Comparison of ENCODE assay signal across 8 cellular contexts in the genomic region with DNA sequence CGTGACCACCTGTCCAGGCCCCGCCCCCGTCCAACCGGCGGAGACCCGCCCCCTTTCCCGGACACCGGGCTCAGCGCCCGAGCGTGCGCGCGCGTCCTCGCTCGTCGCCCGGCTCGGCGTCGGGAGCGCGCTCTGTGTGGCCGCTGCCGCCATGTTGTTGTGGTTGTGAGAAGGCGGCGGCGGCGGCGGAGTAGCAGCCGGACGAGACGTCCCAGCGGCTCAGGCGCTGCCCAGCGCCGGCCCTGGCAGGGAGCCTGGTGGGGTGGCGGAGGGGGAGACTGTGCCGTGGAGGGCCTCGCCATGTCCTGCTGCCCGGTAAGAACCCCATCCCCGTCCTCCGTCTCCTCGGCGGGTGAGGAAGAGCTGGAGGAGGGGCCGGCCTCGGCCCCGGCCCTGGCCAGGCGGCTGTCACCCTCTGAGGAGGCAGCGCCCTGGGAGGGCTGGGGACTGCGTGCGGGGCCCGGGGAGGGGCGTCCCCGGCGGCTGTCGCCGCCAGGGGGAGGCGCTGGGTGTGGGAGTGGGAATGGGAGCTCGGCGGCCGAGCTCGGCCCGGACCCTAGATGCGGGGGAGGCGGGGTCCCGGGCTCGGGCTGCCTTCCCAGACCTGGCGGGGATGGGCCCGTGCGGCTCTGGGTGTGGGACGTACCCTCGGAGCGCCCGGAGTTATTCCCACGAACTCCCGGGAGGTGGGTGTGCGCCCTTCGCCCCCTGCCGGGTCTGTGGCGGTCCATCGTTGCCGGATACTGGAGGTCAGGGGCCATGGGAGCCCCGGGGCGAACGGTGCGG. TPM values are rescaled to one million over a fixed set of nuclear protein-coding genes. Genes with fewer than 3 reads are reported as not detected.
DNase-seq lines count a peak whose midpoint lies in the region; ATAC-seq, FAIRE-seq and TF ChIP-seq lines count a peak whose summit lies in the region.

A gene (plus strand): TSS at position 130 of the 786 bp plus-strand sequence. CDS start 87,886 bp downstream, outside the sequence.

- no TSS peak for BruUV-seq in endothelial cell of umbilical vein (replicated peaks; lab: Mats Ljungman, UMichigan)

- H3K9me2 ChIP-seq in OCI-LY1 (ENCODE audit: low read depth, low read length) = no peaks in the 10 kb centered on the region

- DNase-seq in CD14-positive monocyte (ENCODE audit: low spot score) (peak; percentile 93), HT-29 (ENCODE audit: low spot score) (peak; percentile 98), activated T-cell treated with anti-CD3 and anti-CD28 coated beads for 1 hour (ENCODE audit: low read depth) (peak; percentile 91), endothelial cell of umbilical vein (ENCODE audit: low read depth, low spot score) (peak; percentile 91)
- DNase-seq in stimulated activated CD8-positive, alpha-beta memory T cell treated with anti-CD3 and anti-CD28 coated beads, Interleukin-2, amount 100 ng/mL, for 48 hours (ENCODE audit: low read depth in 2 of 2) = peak; percentile 89 to 92

- H3K4me2 ChIP-seq in OCI-LY1 (ENCODE audit: low read length) (peak within 1 kb of the TSS; percentile 83), endothelial cell of umbilical vein (ENCODE audit: insufficient read depth, low read length) (peak within 1 kb of the TSS; percentile 82)

- H3K9me1 ChIP-seq in endothelial cell of umbilical vein (replicated peaks; ENCODE audit: control insufficient read depth, extremely low read depth, insufficient read depth, low read length) = no peaks in the 10 kb centered on the region

- H3K4me1 Mint-ChIP-seq in CD14-positive monocyte = peaks cover 7% of the 10 kb centered on the region

- FAIRE-seq in endothelial cell of umbilical vein (lab: Jason Lieb, UNC) = peak; percentile 78

- peak within 1 kb of the TSS; percentile 94 for H3K4me3 ChIP-seq in OCI-LY1 (ENCODE audit: low read depth, low read length, poor library complexity, severe bottlenecking)
- H3K4me3 ChIP-seq in endothelial cell of umbilical vein (replicated peaks in 1 of 3; ENCODE audit: insufficient read depth in 1 of 3, low read depth in 1 of 3, low read length in 3 of 3) = peak within 1 kb of the TSS; percentile 42 to 81 (median 59)
- peak within 1 kb of the TSS; percentile 98 for H3K4me3 ChIP-seq in mononuclear cell (ENCODE audit: low read length)

- H4K20me1 ChIP-seq in OCI-LY1 (ENCODE audit: insufficient read depth, low read length) = no peaks in the 10 kb centered on the region
- H4K20me1 ChIP-seq in endothelial cell of umbilical vein (replicated peaks; ENCODE audit: control insufficient read depth, extremely low read depth, insufficient read depth, low read length) = peaks cover 4% of the 10 kb centered on the region

- TF ChIP-seq POLR2A in endothelial cell of umbilical vein (IDR thresholded peaks at IDR 0.05; ENCODE audit: low read depth, low read length) = no peak

- peak; percentile 77 for ATAC-seq in GM19395 (IDR thresholded peaks at IDR 0.05; ENCODE audit: unreplicated experiment)

- H3K27ac ChIP-seq in OCI-LY1 (ENCODE audit: low read depth, low read length, poor library complexity, severe bottlenecking) (no peak within 1 kb of the TSS), endothelial cell of umbilical vein (ENCODE audit: insufficient read depth, low read depth, low read length) (peak within 1 kb of the TSS; percentile 58)

- CTCF ChIA-PET in endothelial cell of umbilical vein (lab: Charles Lee) = interaction anchor here (0.6 to 3.6 kb wide), 14 partner anchors 25 to 247 kb away, joined by 3 to 41 read pairs (median 3); no protein-coding TSS in a partner anchor

- POLR2A ChIA-PET in endothelial cell of umbilical vein (lab: Charles Lee) = interaction anchor here (0.7 to 1.4 kb wide), 2 partner anchors 24 to 122 kb away, joined by 3 to 6 read pairs; no protein-coding TSS in a partner anchor

- intact Hi-C loops in CD14-positive monocyte (cut with micrococcal nuclease) = loop anchor here (1.0 to 10.0 kb wide), 4 partner anchors 45 to 542 kb away; a partner anchor contains a TSS
- intact Hi-C loops in endothelial cell of umbilical vein (cut with micrococcal nuclease) = loop anchor here (1.0 to 10.0 kb wide), 4 partner anchors 45 to 202 kb away; a partner anchor contains a TSS

- H2AFZ ChIP-seq in OCI-LY1 (ENCODE audit: low read length) (no peak within 1 kb of the TSS), endothelial cell of umbilical vein (ENCODE audit: low read depth, low read length) (peak within 1 kb of the TSS; percentile 92)

- H3K9me3 ChIP-seq in OCI-LY1 (ENCODE audit: low read length) = 0 out of 2 replicates have a peak, but pooled peaks cover 2% of the 10 kb centered on the region
- H3K9me3 ChIP-seq in endothelial cell of umbilical vein (replicated peaks; ENCODE audit: control insufficient read depth, insufficient read depth, low read length) = no peaks in the 10 kb centered on the region
- H3K9me3 ChIP-seq in mononuclear cell (ENCODE audit: low read depth, low read length) = no peaks in the 10 kb centered on the region

- H3K27me3 ChIP-seq in OCI-LY1 (ENCODE audit: insufficient read depth, low read length) = no peaks in the 10 kb centered on the region
- no peaks in the 10 kb centered on the region for H3K27me3 ChIP-seq in endothelial cell of umbilical vein (ENCODE audit: control insufficient read depth in 2 of 2, insufficient read depth in 2 of 2, low read length in 2 of 2)
- H3K27me3 ChIP-seq in mononuclear cell (ENCODE audit: insufficient read depth, low read length) = no peaks in the 10 kb centered on the region

- no peaks in the 10 kb centered on the region for H3F3A ChIP-seq in OCI-LY1 (ENCODE audit: insufficient read depth, low read length)

- TF ChIP-seq CTCF in CD14-positive monocyte (IDR thresholded peaks at IDR 0.05) = peak; percentile 62
- TF ChIP-seq CTCF in OCI-LY1 (IDR thresholded peaks at IDR 0.05; ENCODE audit: low read length) = peak; percentile 41
- TF ChIP-seq CTCF in endothelial cell of umbilical vein (IDR thresholded peaks at IDR 0.05; ENCODE audit: extremely low read depth in 1 of 2, insufficient read depth in 1 of 2, low read depth in 1 of 2, low read length in 2 of 2) = peak; percentile 34 to 61

- H3K36me3 ChIP-seq in OCI-LY1 (ENCODE audit: insufficient read depth, low read length) (no peaks in the 10 kb centered on the region), endothelial cell of umbilical vein (ENCODE audit: control insufficient read depth in 2 of 2, extremely low read depth in 1 of 2, insufficient read depth in 2 of 2, low read length in 2 of 2) (no peaks in the 10 kb centered on the region)

- H3K4me1 ChIP-seq in OCI-LY1 (ENCODE audit: insufficient read depth, low read length, severe bottlenecking) (peaks cover 6% of the 10 kb centered on the region), endothelial cell of umbilical vein (ENCODE audit: control insufficient read depth, extremely low read depth, insufficient read depth, low read length) (peaks cover 4% of the 10 kb centered on the region), mononuclear cell (ENCODE audit: insufficient read depth, low read length) (peaks cover 43% of the 10 kb centered on the region)

- dilution Hi-C loops in endothelial cell of umbilical vein (cut with MboI; ENCODE audit: extremely low pct_ligation_motif_present, low sequenced_read_pairs) = no loop called here

- peaks cover 0 to 2% (median 0%) of the 10 kb centered on the region in 7 donors for H3K9me3 Mint-ChIP-seq in CD14-positive monocyte

- H3K9ac ChIP-seq in OCI-LY1 (ENCODE audit: low read length) (peak within 1 kb of the TSS; percentile 75), endothelial cell of umbilical vein (replicated peaks; ENCODE audit: extremely low read depth, insufficient read depth, low read length) (peak within 1 kb of the TSS; percentile 74)

- H3K27me3 Mint-ChIP-seq in CD14-positive monocyte (ENCODE audit: low read depth in 3 of 3) = peaks cover 0 to 5% (median 3%) of the 10 kb centered on the region in 3 donors

- H3K79me2 ChIP-seq in OCI-LY1 (ENCODE audit: insufficient read depth, low read length) (peaks cover 24% of the 10 kb centered on the region), endothelial cell of umbilical vein (ENCODE audit: control insufficient read depth, insufficient read depth, low read length) (peaks cover 41% of the 10 kb centered on the region)

- H3K36me3 Mint-ChIP-seq in CD14-positive monocyte = peaks cover 1 to 3% of the 10 kb centered on the region in 2 donors

- no peak within 1 kb of the TSS for H3K4me3 Mint-ChIP-seq in CD14-positive monocyte

- H3K27ac Mint-ChIP-seq in CD14-positive monocyte = peak within 1 kb of the TSS in 6 of 7 donors; percentile 85 to 95 (median 92)

TF ChIP-seq in endothelial cell of umbilical vein, 7 proteins besides CTCF, POLR2A, EP300 and RAD21:
- TF ChIP-seq FOS (IDR thresholded peaks at IDR 0.05; ENCODE audit: borderline replicate concordance, insufficient read depth, low read length) (no peak), POLR2AphosphoS5 (IDR thresholded peaks at IDR 0.05; ENCODE audit: insufficient read depth, low read depth, low read length) (peak; percentile 57)

RNA-seq across cellular contexts. Expression of the gene that starts here (rescaled TPM):
- polyA plus RNA-seq in CD14-positive monocyte (10 to 100 TPM; 23.4 to 30.2 TPM), endothelial cell of umbilical vein (34.3 and 36.5 TPM in 2 replicates)
- total RNA-seq in HT-29 (2014; rRNA removed; shearing (Covaris generic)) = 10.2 and 13.0 TPM in 2 replicates
- total RNA-seq in endothelial cell of umbilical vein (30.1 and 31.5 TPM in 2 replicates), mononuclear cell (79.0 TPM)
- 16.3 and 16.5 TPM in 2 replicates for polyA plus RNA-seq in endothelial cell of umbilical vein (2011; cell fraction: cytosol; rRNA removed)
- 128 and 129 TPM in 2 replicates for polyA plus RNA-seq in endothelial cell of umbilical vein (2011; cell fraction: nucleus; rRNA removed)
- polyA plus RNA-seq in endothelial cell of umbilical vein (2012) = 14.9 and 15.0 TPM in 2 replicates
- 69.8 and 81.1 TPM in 2 replicates for polyA minus RNA-seq in endothelial cell of umbilical vein
- polyA minus RNA-seq in endothelial cell of umbilical vein (2011; cell fraction: cytosol; rRNA and poly(A)+ RNA removed) = 6.3 TPM
- polyA minus RNA-seq in endothelial cell of umbilical vein (2011; cell fraction: nucleus; rRNA and poly(A)+ RNA removed) = 89.8 and 114 TPM in 2 replicates
